In genomic region chr1:220687809-220688208, GRCh38 we compare ENCODE assay signal across 1 cellular context.
TF ChIP-seq lines count a peak whose summit lies in the region.

No MANE protein-coding gene starts in this region.

TF ChIP-seq in SK-N-SH, 30 proteins besides CTCF, POLR2A, EP300 and RAD21 (continued from another document):
- TF ChIP-seq MAX (IDR thresholded peaks at IDR 0.05; ENCODE audit: low read depth): no peak
- no peak for TF ChIP-seq TAF1 (IDR thresholded peaks at IDR 0.05; ENCODE audit: borderline replicate concordance, low read depth, low read length)
- TF ChIP-seq TCF12 (IDR thresholded peaks at IDR 0.05): no peak
- no peak for TF ChIP-seq TEAD4 (IDR thresholded peaks at IDR 0.05; ENCODE audit: borderline replicate concordance, insufficient read depth)
